8 cellular contexts compared by ENCODE assay signal in the genomic region with DNA sequence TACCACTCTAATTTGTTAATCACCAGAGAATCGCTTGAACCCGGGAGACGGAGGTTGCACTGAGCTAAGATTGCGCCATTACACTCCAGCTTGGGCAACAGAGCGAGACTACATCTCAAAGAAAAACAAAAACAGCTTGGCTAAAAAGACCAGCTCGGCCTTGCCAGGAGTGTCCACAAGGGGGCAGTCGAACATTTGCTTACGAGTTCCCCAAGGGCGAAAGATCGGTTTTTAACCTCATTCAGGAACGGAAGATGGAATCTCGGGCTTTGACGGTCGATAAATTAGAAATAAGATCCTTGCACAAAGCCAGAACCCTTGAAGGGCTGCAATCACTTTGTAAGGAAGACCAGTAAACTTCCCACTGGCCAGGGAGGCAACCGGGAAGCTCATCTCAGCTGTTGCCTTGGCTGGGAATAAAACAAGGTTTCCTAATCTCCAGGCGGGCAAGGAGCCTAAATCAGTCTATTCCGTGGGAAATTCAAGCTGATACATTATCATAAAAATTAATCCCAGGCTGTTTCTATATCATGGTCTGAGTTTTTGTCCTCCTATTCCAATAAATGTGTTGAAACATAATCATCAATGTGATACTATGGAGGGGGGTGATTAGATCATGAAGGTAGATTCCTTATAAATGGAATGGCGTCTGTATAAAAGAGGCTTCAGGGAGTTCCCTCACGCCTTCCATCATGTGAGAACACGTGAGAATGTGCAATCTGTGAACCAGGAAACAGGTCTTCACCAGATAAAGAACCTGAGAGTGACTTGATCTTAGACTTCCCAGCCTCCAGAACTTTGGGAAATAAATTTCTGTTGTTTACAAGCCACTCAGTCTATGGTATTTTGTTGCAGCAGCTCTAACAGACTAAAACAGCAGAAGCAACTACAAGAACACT. TPM values are rescaled to one million over a fixed set of nuclear protein-coding genes. Genes with fewer than 3 reads are reported as not detected.
DNase-seq lines count a peak whose midpoint lies in the region; ATAC-seq, FAIRE-seq and TF ChIP-seq lines count a peak whose summit lies in the region.

No MANE protein-coding gene starts in this region.

- peak; percentile 82 for FAIRE-seq in islet of Langerhans (lab: Jason Lieb, UNC)

- H3K4me3 ChIP-seq in WI38 (ENCODE audit: low read depth, low read length) (no peak overlapping the region), cardiac fibroblast (replicated peaks in 1 of 2; ENCODE audit: low read depth in 2 of 2, low read length in 2 of 2) (peak overlapping the region in 1 of 2 donors; percentile 24)

- ATAC-seq in GM18517 (IDR thresholded peaks at IDR 0.05; ENCODE audit: unreplicated experiment), result peak; percentile 55
- no peak for ATAC-seq in GM18873 (IDR thresholded peaks at IDR 0.05; ENCODE audit: low FRiP score, unreplicated experiment)

- TF ChIP-seq CTCF in WI38 (IDR thresholded peaks at IDR 0.05; ENCODE audit: low read depth, low read length) (peak; percentile 89), cardiac fibroblast (IDR thresholded peaks at IDR 0.05; ENCODE audit: low read depth, low read length) (peak; percentile 93)

- DNase-seq in A172 (ENCODE audit: low spot score) (peak; percentile 69), NCI-H2196 (lab: John Stamatoyannopoulos, UW; ENCODE audit: unreplicated experiment) (peak; percentile 91), cardiac fibroblast (ENCODE audit: low read depth in 2 of 2) (peak; percentile 90 to 94)
- DNase-seq in stimulated activated CD4-positive, alpha-beta T cell treated with anti-CD3 and anti-CD28 coated beads, Interleukin-12 subunit alpha, Interleukin-12 subunit beta, amount 100 ng/mL, for 48 hours (ENCODE audit: low read depth in 2 of 3, low spot score in 1 of 3), result peak; percentile 72 to 92 (median 74)

RNA-seq across cellular contexts. Expression of gene SLC29A2, which starts 14.9 kb away (rescaled TPM):
- total RNA-seq in A172 (2014; rRNA removed; shearing (Covaris generic)), result not detected in 2 replicates

RNA-seq across cellular contexts. Expression of gene NPAS4, which starts 34.4 kb away (rescaled TPM):
- not detected in 2 replicates for total RNA-seq in A172 (2014; rRNA removed; shearing (Covaris generic))

RNA-seq across cellular contexts. Expression of gene B4GAT1, which starts 39.0 kb away (rescaled TPM):
- 47.0 and 54.1 TPM in 2 replicates for total RNA-seq in A172 (2014; rRNA removed; shearing (Covaris generic))

RNA-seq across cellular contexts. Expression of gene BRMS1, which starts 41.5 kb away (rescaled TPM):
- total RNA-seq in A172 (2014; rRNA removed; shearing (Covaris generic)), result 95.8 and 104 TPM in 2 replicates

RNA-seq across cellular contexts. Expression of gene RIN1, which starts 50.2 kb away (rescaled TPM):
- 15.6 and 15.7 TPM in 2 replicates for total RNA-seq in A172 (2014; rRNA removed; shearing (Covaris generic))
